ENCODE assay signal across 10 cellular contexts in the genomic region with DNA sequence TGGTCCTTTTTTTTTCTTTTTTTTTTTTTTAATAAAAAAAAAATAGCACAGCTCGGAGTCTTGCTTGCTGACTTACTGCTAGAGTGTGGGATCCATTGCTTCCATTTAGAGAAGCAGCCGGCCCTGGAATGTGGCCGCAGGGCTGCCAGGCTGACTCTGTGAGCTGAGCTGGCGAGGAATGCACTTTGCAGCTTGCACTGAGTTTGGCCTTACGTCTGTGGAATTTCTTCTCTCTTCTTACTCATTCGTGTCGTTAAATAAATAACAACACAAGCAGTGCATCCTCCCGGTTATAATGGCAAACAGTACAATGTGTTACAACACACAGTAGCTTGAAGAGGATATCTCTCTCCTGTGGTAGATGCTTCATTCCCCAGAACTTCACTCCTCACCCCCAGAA.
A peak's percentile ranks its signal among the peaks of the same experiment; 100 is the strongest.
DNase-seq lines count a peak whose midpoint lies in the region; ATAC-seq, FAIRE-seq and TF ChIP-seq lines count a peak whose summit lies in the region.
"Had no signal": no experiment of that assay in that cellular context is flagged by ENCODE, and none has a peak within 500 bp of the region (broad histone marks: within the 10 kb centered on the region; RNA-seq: fewer than 3 reads in every experiment).

No MANE protein-coding gene starts in this region.

- FAIRE-seq in frontal cortex (lab: Jason Lieb, UNC): no peak

- H3K27ac ChIP-seq in cardiac muscle cell (no peak overlapping the region), prostate gland (no peak overlapping the region)

- peak; percentile 84 for DNase-seq in ELR (ENCODE audit: low read depth)
- DNase-seq in amniotic epithelial cell (ENCODE audit: low read depth): peak; percentile 11
- peak; percentile 39 to 84 for DNase-seq in cardiac muscle cell (ENCODE audit: low read depth in 1 of 2, low spot score in 1 of 2)
- DNase-seq in prostate gland (ENCODE audit: low spot score): peak; percentile 47
- no peak for DNase-seq in frontal cortex (ENCODE audit: low spot score in 2 of 2)
- no peak for DNase-seq in DMS153 (lab: John Stamatoyannopoulos, UW)
- DNase-seq: GF-D8; naive thymus-derived CD8-positive, alpha-beta T cell had no signal

- no peak overlapping the region for H3K4me3 ChIP-seq in cardiac muscle cell
- H3K4me3 ChIP-seq in prostate gland: no peak overlapping the region

- H3K4me1 ChIP-seq in cardiac muscle cell (ENCODE audit: low read depth): no peaks in the 10 kb centered on the region
- H3K4me1 ChIP-seq in prostate gland (replicated peaks): no peaks in the 10 kb centered on the region

- TF ChIP-seq POLR2A in prostate gland (IDR thresholded peaks at IDR 0.05): no peak

- intact Hi-C loops in prostate gland (cut with DNase I): no loop called here

- H3K27me3 ChIP-seq in cardiac muscle cell: no peaks in the 10 kb centered on the region
- no peaks in the 10 kb centered on the region for H3K27me3 ChIP-seq in prostate gland (replicated peaks; ENCODE audit: insufficient read depth)

- ATAC-seq in GM21737 (IDR thresholded peaks at IDR 0.05; ENCODE audit: unreplicated experiment) (no peak), GM18867 (IDR thresholded peaks at IDR 0.05; ENCODE audit: unreplicated experiment) (no peak)
- ATAC-seq: naive thymus-derived CD8-positive, alpha-beta T cell had no signal

- no peaks in the 10 kb centered on the region for H3K9me3 ChIP-seq in cardiac muscle cell (ENCODE audit: low read depth)
- no peaks in the 10 kb centered on the region for H3K9me3 ChIP-seq in prostate gland

- 18% methylated on average over 7 of the region's 8 CpGs for WGBS in prostate gland

- TF ChIP-seq CTCF in cardiac muscle cell (IDR thresholded peaks at IDR 0.05; ENCODE audit: low read depth, low read length): no peak
- TF ChIP-seq CTCF in prostate gland (IDR thresholded peaks at IDR 0.05): no peak

- no peaks in the 10 kb centered on the region for H3K36me3 ChIP-seq in cardiac muscle cell
- no peaks in the 10 kb centered on the region for H3K36me3 ChIP-seq in prostate gland

Comparison
In these comparisons a context has a peak if more than half of its experiments do, and no peak if none do; other contexts are left out.
1. DNase-seq: peak in ELR (single experiment), amniotic epithelial cell (single experiment), cardiac muscle cell (2 of 2) and prostate gland (single experiment); none in frontal cortex (0 of 2) and DMS153 (single experiment).